ENCODE assay signal across 10 cellular contexts in genomic region chr3:66496731-66497130, GRCh38. TPM values are rescaled to one million over a fixed set of nuclear protein-coding genes. Genes with fewer than 3 reads are reported as not detected.
DNase-seq lines count a peak whose midpoint lies in the region; ATAC-seq and TF ChIP-seq lines count a peak whose summit lies in the region.
"Had no signal": no experiment of that assay in that cellular context is flagged by ENCODE, and none has a peak within 500 bp of the region (broad histone marks: within the 10 kb centered on the region; RNA-seq: fewer than 3 reads in every experiment).

No MANE protein-coding gene starts in this region.

- no peaks in the 10 kb centered on the region for H3K36me3 Mint-ChIP-seq in stimulated activated memory B cell treated with anti-CD40 and anti-IgM and Interleukin-4, amounts not matched to agents 10 μg/mL and 1 μg/mL and 100 μg/mL, for 72 hours

- no peak overlapping the region for H3K27ac Mint-ChIP-seq in stimulated activated memory B cell treated with anti-CD40 and anti-IgM and Interleukin-4, amounts not matched to agents 10 μg/mL and 1 μg/mL and 100 μg/mL, for 72 hours

- peaks cover 49% of the 10 kb centered on the region for H3K27me3 Mint-ChIP-seq in stimulated activated memory B cell treated with anti-CD40 and anti-IgM and Interleukin-4, amounts not matched to agents 10 μg/mL and 1 μg/mL and 100 μg/mL, for 72 hours

- H3K4me1 Mint-ChIP-seq in stimulated activated memory B cell treated with anti-CD40 and anti-IgM and Interleukin-4, amounts not matched to agents 10 μg/mL and 1 μg/mL and 100 μg/mL, for 72 hours, result peaks cover 20% of the 10 kb centered on the region

- TF ChIP-seq POLR2A in heart left ventricle (IDR thresholded peaks at IDR 0.05), result no peak

- no peak overlapping the region for H3K4me3 Mint-ChIP-seq in stimulated activated memory B cell treated with anti-CD40 and anti-IgM and Interleukin-4, amounts not matched to agents 10 μg/mL and 1 μg/mL and 100 μg/mL, for 72 hours

- TF ChIP-seq CTCF in heart left ventricle (IDR thresholded peaks at IDR 0.05) (no peak), VCaP (conservative IDR thresholded peaks at IDR 0.05) (no peak), upper lobe of right lung (IDR thresholded peaks at IDR 0.05) (no peak)

- H3K27ac ChIP-seq in heart left ventricle (peak overlapping the region in 11 of 12 donors; percentile 4 to 98 (median 94)), VCaP (peak overlapping the region; percentile 92), iPS-20b (ENCODE audit: low read length) (peak overlapping the region; percentile 35), upper lobe of right lung (peak overlapping the region; percentile 90)

- ATAC-seq in heart left ventricle (no peak), Right ventricle myocardium inferior (no peak), upper lobe of right lung (no peak), GM18861 (IDR thresholded peaks at IDR 0.05; ENCODE audit: unreplicated experiment) (no peak)
- ATAC-seq in stimulated activated memory B cell treated with anti-CD40 and anti-IgM and Interleukin-4, amounts not matched to agents 10 μg/mL and 1 μg/mL and 100 μg/mL, for 72 hours, result no peak

- no peaks in the 10 kb centered on the region for H3K36me3 ChIP-seq in heart left ventricle
- peaks cover 6% of the 10 kb centered on the region; the same call in 1 of the 2 replicates for H3K36me3 ChIP-seq in iPS-20b (ENCODE audit: insufficient read depth, low read depth, low read length)
- no peaks in the 10 kb centered on the region for H3K36me3 ChIP-seq in upper lobe of right lung

- no peaks in the 10 kb centered on the region for H3K9me3 ChIP-seq in heart left ventricle
- no peaks in the 10 kb centered on the region for H3K9me3 ChIP-seq in iPS-20b (ENCODE audit: insufficient read depth, low read depth, low read length)
- no peaks in the 10 kb centered on the region for H3K9me3 ChIP-seq in upper lobe of right lung

- no peak for DNase-seq in heart left ventricle
- DNase-seq in Right ventricle myocardium inferior (ENCODE audit: missing footprints), result no peak
- DNase-seq in upper lobe of right lung, result no peak
- DNase-seq in NCI-H2171 (lab: John Stamatoyannopoulos, UW), result no peak
- DNase-seq: islet precursor cell, NCI-H1930 had no signal

- H3K4me1 ChIP-seq in heart left ventricle, result peaks cover 8 to 81% (median 76%) of the 10 kb centered on the region in 12 donors
- peaks cover 66% of the 10 kb centered on the region for H3K4me1 ChIP-seq in iPS-20b (ENCODE audit: insufficient read depth, low read length)
- H3K4me1 ChIP-seq in upper lobe of right lung, result peaks cover 68% of the 10 kb centered on the region

- no peaks in the 10 kb centered on the region for H3K9me3 Mint-ChIP-seq in stimulated activated memory B cell treated with anti-CD40 and anti-IgM and Interleukin-4, amounts not matched to agents 10 μg/mL and 1 μg/mL and 100 μg/mL, for 72 hours

- H3K4me3 ChIP-seq in heart left ventricle, result no peak overlapping the region
- peak overlapping the region; percentile 91 for H3K4me3 ChIP-seq in iPS-20b (ENCODE audit: low read length)
- H3K4me3 ChIP-seq in upper lobe of right lung, result no peak overlapping the region

- H3K27me3 ChIP-seq in heart left ventricle (no peaks in the 10 kb centered on the region), iPS-20b (ENCODE audit: insufficient read depth, low read length) (no peaks in the 10 kb centered on the region), upper lobe of right lung (no peaks in the 10 kb centered on the region)

- H3K9ac ChIP-seq in iPS-20b (ENCODE audit: low read depth, low read length), result peak overlapping the region; percentile 67

- intact Hi-C loops in heart left ventricle (cut with DNase I), result loop anchor here in 7 of 10 donors (5.0 kb wide), 4 partner anchors 44 to 89 kb away; no protein-coding TSS in a partner anchor
- intact Hi-C loops in Right ventricle myocardium inferior (cut with DNase I), result loop anchor here (2.0 kb wide), 1 partner anchor 14 kb away; no protein-coding TSS in a partner anchor
- intact Hi-C loops in upper lobe of right lung (cut with DNase I), result loop anchor here (10.0 kb wide), 1 partner anchor 82 kb away; no protein-coding TSS in a partner anchor

RNA-seq across cellular contexts. Expression of gene LRIG1, which starts 4.1 kb away (rescaled TPM):
- total RNA-seq in heart left ventricle (100 to 1,000 TPM in 4 of 9 donors, 10 to 100 TPM in 5; 71.0 to 161 (median 98.3) TPM), Right ventricle myocardium inferior (93.8 TPM), upper lobe of right lung (56.2 TPM)
- 10 to 100 TPM; 42.3 to 52.9 TPM for polyA plus RNA-seq in heart left ventricle

Comparison
In these comparisons a context has a peak if more than half of its experiments do, and no peak if none do; other contexts are left out.
1. H3K27ac ChIP-seq: peak in every context shown above with its lines; median percentile 94 in heart left ventricle; 92 in VCaP; 90 in upper lobe of right lung; 35 in iPS-20b.